8 cellular contexts compared by ENCODE assay signal in genomic region chr1:196309386-196309785, GRCh38.
A peak's percentile ranks its signal among the peaks of the same experiment; 100 is the strongest.
DNase-seq lines count a peak whose midpoint lies in the region; TF ChIP-seq lines count a peak whose summit lies in the region.

No MANE protein-coding gene starts in this region.

- DNase-seq in BE2C, result no peak
- DNase-seq in H4 (ENCODE audit: low spot score), result peak; percentile 32
- DNase-seq in NCI-H748 treated with DMSO at 0.1 percent for 48 hours (lab: John Stamatoyannopoulos, UW), result peak; percentile 20
- peak; percentile 62 for DNase-seq in fibroblast of mammary gland (ENCODE audit: low read depth)
- DNase-seq in uterus, result no peak
- no peak for DNase-seq in prostate gland (ENCODE audit: low spot score)
- no peak for DNase-seq in activated T-cell treated with anti-CD3 and anti-CD28 coated beads, Interleukin-2, amount 50 U/mL, for 24 hours
- no peak for DNase-seq in activated CD4-positive, CD25-positive, alpha-beta regulatory T cell (lab: John Stamatoyannopoulos, UW)

- no peak for TF ChIP-seq POLR2A in uterus (IDR thresholded peaks at IDR 0.05)
- TF ChIP-seq POLR2A in prostate gland (IDR thresholded peaks at IDR 0.05), result no peak

- H3K9me3 Mint-ChIP-seq in activated T-cell treated with anti-CD3 and anti-CD28 coated beads, Interleukin-2, amount 50 U/mL, for 24 hours, result no peaks in the 10 kb centered on the region

- intact Hi-C loops in uterus (cut with DNase I; ENCODE audit: low total_unique reads), result no loop called here
- intact Hi-C loops in prostate gland (cut with DNase I), result no loop called here

- no peak overlapping the region for H3K4me3 Mint-ChIP-seq in activated T-cell treated with anti-CD3 and anti-CD28 coated beads, Interleukin-2, amount 50 U/mL, for 24 hours

- 47% methylated on average over 1 of the region's 1 CpG for WGBS in prostate gland

- no peaks in the 10 kb centered on the region for H3K27me3 Mint-ChIP-seq in activated T-cell treated with anti-CD3 and anti-CD28 coated beads, Interleukin-2, amount 50 U/mL, for 24 hours

- no peak overlapping the region for H3K27ac Mint-ChIP-seq in activated T-cell treated with anti-CD3 and anti-CD28 coated beads, Interleukin-2, amount 50 U/mL, for 24 hours

- no peak overlapping the region for H3K4me3 ChIP-seq in BE2C (ENCODE audit: low read depth, low read length)
- H3K4me3 ChIP-seq in fibroblast of mammary gland (ENCODE audit: control insufficient read depth, low read depth, low read length), result no peak overlapping the region
- no peak overlapping the region for H3K4me3 ChIP-seq in uterus
- no peak overlapping the region for H3K4me3 ChIP-seq in prostate gland

- no peaks in the 10 kb centered on the region for H3K4me1 Mint-ChIP-seq in activated T-cell treated with anti-CD3 and anti-CD28 coated beads, Interleukin-2, amount 50 U/mL, for 24 hours (ENCODE audit: low read depth)

- H3K27me3 ChIP-seq in BE2C (no peaks in the 10 kb centered on the region), uterus (no peaks in the 10 kb centered on the region), prostate gland (replicated peaks; ENCODE audit: insufficient read depth) (no peaks in the 10 kb centered on the region)

- H3K36me3 Mint-ChIP-seq in activated T-cell treated with anti-CD3 and anti-CD28 coated beads, Interleukin-2, amount 50 U/mL, for 24 hours (ENCODE audit: low read depth), result no peaks in the 10 kb centered on the region

- no peaks in the 10 kb centered on the region for H3K36me3 ChIP-seq in BE2C
- no peaks in the 10 kb centered on the region for H3K36me3 ChIP-seq in uterus
- H3K36me3 ChIP-seq in prostate gland, result no peaks in the 10 kb centered on the region

- H3K27ac ChIP-seq in uterus (no peak overlapping the region), prostate gland (no peak overlapping the region)

- H3K9me3 ChIP-seq in BE2C (no peaks in the 10 kb centered on the region), uterus (no peaks in the 10 kb centered on the region), prostate gland (no peaks in the 10 kb centered on the region)

- H3K4me1 ChIP-seq in BE2C (no peaks in the 10 kb centered on the region), uterus (no peaks in the 10 kb centered on the region), prostate gland (replicated peaks) (no peaks in the 10 kb centered on the region)

- peak; percentile 28; the same call in 1 of the 2 replicates for TF ChIP-seq CTCF in BE2C (IDR thresholded peaks at IDR 0.05; ENCODE audit: low read depth, low read length)
- peak; percentile 37 for TF ChIP-seq CTCF in fibroblast of mammary gland (conservative IDR thresholded peaks at IDR 0.05; ENCODE audit: control insufficient read depth, insufficient read depth, low read depth, low read length)
- peak in 1 of 4 experiments; percentile 11 for TF ChIP-seq CTCF in uterus (IDR thresholded peaks at IDR 0.05)
- no peak for TF ChIP-seq CTCF in prostate gland (IDR thresholded peaks at IDR 0.05)

Comparison
In these comparisons a context has a peak if more than half of its experiments do, and no peak if none do; other contexts are left out.
1. DNase-seq: peak in H4 (single experiment), NCI-H748 treated with DMSO at 0.1 percent for 48 hours (single experiment) and fibroblast of mammary gland (single experiment); none in BE2C (single experiment), uterus (0 of 2), prostate gland (single experiment), activated T-cell treated with anti-CD3 and anti-CD28 coated beads, Interleukin-2, amount 50 U/mL, for 24 hours (single experiment) and activated CD4-positive, CD25-positive, alpha-beta regulatory T cell (0 of 4).
2. CTCF ChIP-seq: peak in BE2C (single experiment) and fibroblast of mammary gland (single experiment); none in prostate gland (0 of 4).